Comparison of ENCODE assay signal across 32 cellular contexts in the genomic region with DNA sequence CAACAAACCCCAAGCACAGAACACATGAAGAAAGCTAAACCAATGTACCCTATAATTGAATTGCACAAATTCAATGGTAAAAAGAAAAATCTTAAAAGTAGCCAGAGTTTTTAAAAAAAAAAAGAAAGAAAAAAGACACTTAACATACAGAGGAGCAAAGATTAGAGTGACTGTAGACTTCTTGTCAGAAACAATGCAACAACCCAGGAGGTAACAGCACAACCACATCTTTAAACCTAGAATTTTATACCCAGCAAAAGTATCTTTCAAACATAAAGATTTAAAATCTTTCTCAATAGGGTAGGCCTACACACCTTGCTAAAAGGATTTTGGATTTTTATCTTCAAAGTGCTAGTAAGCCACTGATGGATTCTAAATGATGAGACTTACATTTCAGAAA.
"Had no signal": no experiment of that assay in that cellular context is flagged by ENCODE, and none has a peak within 500 bp of the region (broad histone marks: within the 10 kb centered on the region; RNA-seq: fewer than 3 reads in every experiment).

No MANE protein-coding gene starts in this region.

- H3K27ac Mint-ChIP-seq: activated B cell treated with CpG ODN at 0.5 μM for 24 hours; activated CD8-positive, alpha-beta T cell treated with anti-CD3 and anti-CD28 coated beads for 36 hours; activated naive CD8-positive, alpha-beta T cell; activated T-helper 17 cell treated with anti-CD3 and anti-CD28 coated beads, Interleukin-2, amount 50 U/mL, for 72 hours; T-helper 17 cell; T-helper 2 cell treated with Interferon-gamma antibody and Interleukin-4, amounts not matched to agents 5 μg/mL and 100 μg/mL, for 36 hours had no signal

- H3K9me3 ChIP-seq: body of pancreas, colonic mucosa had no signal

- ATAC-seq: activated CD4-positive, CD25-positive, alpha-beta regulatory T cell treated with anti-CD3 and anti-CD28 coated beads, Interleukin-2, amount 50 U/mL, for 24 hours; activated CD8-positive, alpha-beta T cell treated with anti-CD3 and anti-CD28 coated beads for 36 hours; activated T-cell treated with anti-CD3 and anti-CD28 coated beads, Interleukin-2, amount 50 U/mL, for 4 hours; activated T-helper 17 cell treated with anti-CD3 and anti-CD28 coated beads, Interleukin-2, amount 50 U/mL, for 72 hours; body of pancreas; foreskin keratinocyte; gastrocnemius medialis; heart left ventricle; T-helper 17 cell had no signal

- H3K4me3 Mint-ChIP-seq: activated B cell treated with CpG ODN at 0.5 μM for 24 hours; activated CD8-positive, alpha-beta T cell treated with anti-CD3 and anti-CD28 coated beads for 36 hours; activated naive CD8-positive, alpha-beta T cell; activated T-cell treated with anti-CD3 and anti-CD28 coated beads, Interleukin-2, amount 50 U/mL, for 4 hours; activated T-helper 17 cell treated with anti-CD3 and anti-CD28 coated beads, Interleukin-2, amount 50 U/mL, for 72 hours; T-helper 17 cell; T-helper 2 cell treated with Interferon-gamma antibody and Interleukin-4, amounts not matched to agents 5 μg/mL and 100 μg/mL, for 36 hours had no signal

- H3K27ac ChIP-seq: adrenal gland, body of pancreas, colonic mucosa, esophagus muscularis mucosa, foreskin keratinocyte, gastrocnemius medialis, heart left ventricle, hepatocyte, WERI-Rb-1 had no signal

- H3K4me1 Mint-ChIP-seq: activated T-helper 17 cell treated with anti-CD3 and anti-CD28 coated beads, Interleukin-2, amount 50 U/mL, for 72 hours; T-helper 17 cell had no signal

- H3K4me3 ChIP-seq: adrenal gland, body of pancreas, colonic mucosa, esophagus muscularis mucosa, gastrocnemius medialis, heart left ventricle, hepatocyte had no signal

- H3K4me2 ChIP-seq: hepatocyte had no signal

- H3K27me3 ChIP-seq: adrenal gland, body of pancreas, colonic mucosa, esophagus muscularis mucosa, foreskin keratinocyte, gastrocnemius medialis, heart left ventricle, hepatocyte had no signal

- H3K27me3 Mint-ChIP-seq: activated B cell treated with CpG ODN at 0.5 μM for 24 hours; activated CD8-positive, alpha-beta T cell treated with anti-CD3 and anti-CD28 coated beads for 36 hours; activated naive CD8-positive, alpha-beta T cell; activated T-helper 17 cell treated with anti-CD3 and anti-CD28 coated beads, Interleukin-2, amount 50 U/mL, for 72 hours; T-helper 17 cell had no signal

- H3K79me2 ChIP-seq: hepatocyte had no signal

- DNase-seq: activated B cell treated with CpG ODN at 0.5 μM for 24 hours; activated CD4-positive, alpha-beta T cell treated with anti-CD3 and anti-CD28 coated beads for 48 hours; activated CD4-positive, alpha-beta T cell treated with anti-CD3 and anti-CD28 coated beads, Interleukin-2, amount 50 U/mL, for 1 hour; activated CD4-positive, alpha-beta T cell treated with anti-CD3 and anti-CD28 coated beads, Interleukin-2, amount 50 U/mL, for 48 hours; activated CD8-positive, alpha-beta memory T cell treated with anti-CD3 and anti-CD28 coated beads for 24 hours; activated CD8-positive, alpha-beta T cell treated with anti-CD3 and anti-CD28 coated beads for 36 hours; activated effector memory CD4-positive, alpha-beta T cell treated with Interleukin-2 at 50 U/mL for 16 hours; activated gamma-delta T cell treated with Interleukin-2 at 50 U/mL for 16 hours; activated naive CD4-positive, alpha-beta T cell treated with anti-CD3 and anti-CD28 coated beads, Interleukin-2, amount 50 U/mL, for 16 hours; activated naive CD4-positive, alpha-beta T cell treated with Interleukin-2 at 50 U/mL for 16 hours; activated T-cell treated with anti-CD3 and anti-CD28 coated beads, Interleukin-2, amount 50 U/mL, for 4 hours; adrenal gland; amygdala; aorta; body of pancreas; caudate nucleus; cerebellar nuclear complex; colonic mucosa; effector CD8-positive, alpha-beta T cell; foreskin keratinocyte; gastrocnemius medialis; glutamatergic neuron; heart left ventricle; T-helper 17 cell; T1000; WERI-Rb-1 had no signal

- H3K36me3 ChIP-seq: colonic mucosa, WERI-Rb-1 had no signal

- H3K4me1 ChIP-seq: adrenal gland, body of pancreas, colonic mucosa, esophagus muscularis mucosa, foreskin keratinocyte, gastrocnemius medialis, heart left ventricle had no signal

- H2AFZ ChIP-seq: hepatocyte had no signal
